8 cellular contexts compared by ENCODE assay signal in genomic region chr2:74457129-74457548, GRCh38. TPM values are rescaled to one million over a fixed set of nuclear protein-coding genes. Genes with fewer than 3 reads are reported as not detected.
A peak's percentile ranks its signal among the peaks of the same experiment; 100 is the strongest.
DNase-seq lines count a peak whose midpoint lies in the region; ATAC-seq and TF ChIP-seq lines count a peak whose summit lies in the region.

No MANE protein-coding gene starts in this region.

- 1% methylated on average over 27 of the region's 27 CpGs for WGBS in hepatocyte (ENCODE audit: low lambda C conversion rate, missing lambda C conversion rate)
- 3% methylated on average over 23 of the region's 27 CpGs for WGBS in smooth muscle cell (ENCODE audit: low lambda C conversion rate)

- intact Hi-C loops in activated CD4-positive, alpha-beta T cell treated with anti-CD3 and anti-CD28 coated beads, Interleukin-2, amount 10 ng/mL, durations not matched to agents 24 days and 14 days (cut with micrococcal nuclease) = loop anchor here (1.0 to 5.0 kb wide), 3 partner anchors 8 to 1225 kb away; partner anchors contain the start of genes ALMS1, CCT7, MOGS and PRADC1

- H3K4me1 Mint-ChIP-seq in activated CD4-positive, alpha-beta T cell treated with anti-CD3 and anti-CD28 coated beads, Interleukin-2, amount 10 ng/mL, durations not matched to agents 24 days and 14 days = peaks cover 60% of the 10 kb centered on the region

- H3K36me3 Mint-ChIP-seq in activated CD4-positive, alpha-beta T cell treated with anti-CD3 and anti-CD28 coated beads, Interleukin-2, amount 10 ng/mL, durations not matched to agents 24 days and 14 days (ENCODE audit: low read depth) = peaks cover 38% of the 10 kb centered on the region

- H3K27ac ChIP-seq in VCaP (peak overlapping the region; percentile 96), hepatocyte (peak overlapping the region; percentile 95), smooth muscle cell (ENCODE audit: low read depth) (peak overlapping the region; percentile 98)

- ATAC-seq in HG03469 (IDR thresholded peaks at IDR 0.05; ENCODE audit: unreplicated experiment) = no peak

- H3K4me3 ChIP-seq in hepatocyte (peak overlapping the region; percentile 23), smooth muscle cell (peak overlapping the region; percentile 77)

- peaks cover 15% of the 10 kb centered on the region for H3K4me1 ChIP-seq in hepatocyte (ENCODE audit: insufficient read depth)
- peaks cover 20% of the 10 kb centered on the region for H3K4me1 ChIP-seq in smooth muscle cell (ENCODE audit: low read depth)

- H3K9me3 ChIP-seq in hepatocyte (ENCODE audit: low read depth) (no peaks in the 10 kb centered on the region), smooth muscle cell (replicated peaks; ENCODE audit: low read depth) (no peaks in the 10 kb centered on the region)

- peaks cover 26% of the 10 kb centered on the region for H3F3A ChIP-seq in smooth muscle cell (ENCODE audit: low read depth)

- no peak for TF ChIP-seq CTCF in VCaP (conservative IDR thresholded peaks at IDR 0.05)
- no peak for TF ChIP-seq CTCF in hepatocyte (IDR thresholded peaks at IDR 0.05; ENCODE audit: poor library complexity)
- no peak for TF ChIP-seq CTCF in smooth muscle cell (IDR thresholded peaks at IDR 0.05; ENCODE audit: borderline replicate concordance, insufficient read depth, poor library complexity, severe bottlenecking)

- peak overlapping the region; percentile 95 for H3K9ac ChIP-seq in smooth muscle cell (ENCODE audit: low read depth)

- H2AFZ ChIP-seq in hepatocyte = peak overlapping the region; percentile 36
- H2AFZ ChIP-seq in smooth muscle cell (ENCODE audit: low read depth) = peak overlapping the region; percentile 73

- peak overlapping the region; percentile 82 for H3K4me2 ChIP-seq in hepatocyte
- H3K4me2 ChIP-seq in smooth muscle cell = peak overlapping the region; percentile 95

- no peak for DNase-seq in activated CD4-positive, alpha-beta T cell treated with anti-CD3 and anti-CD28 coated beads, Interleukin-2, amount 10 ng/mL, durations not matched to agents 24 days and 14 days
- no peak for DNase-seq in activated CD4-positive, alpha-beta T cell treated with anti-CD3 and anti-CD28 coated beads for 4 hours
- no peak for DNase-seq in hepatocyte (ENCODE audit: low spot score)
- no peak for DNase-seq in smooth muscle cell (lab: John Stamatoyannopoulos, UW; ENCODE audit: unreplicated experiment)
- no peak for DNase-seq in NCI-H524 treated with DMSO at 0.1 percent for 48 hours (lab: John Stamatoyannopoulos, UW)
- DNase-seq in activated CD4-positive, CD25-positive, alpha-beta regulatory T cell (lab: John Stamatoyannopoulos, UW) = no peak

- no peaks in the 10 kb centered on the region for H3K27me3 ChIP-seq in hepatocyte
- H3K27me3 ChIP-seq in smooth muscle cell (ENCODE audit: low read depth) = no peaks in the 10 kb centered on the region

- H4K20me1 ChIP-seq in hepatocyte (ENCODE audit: insufficient read depth, poor library complexity, severe bottlenecking) (no peaks in the 10 kb centered on the region), smooth muscle cell (ENCODE audit: low read depth) (no peaks in the 10 kb centered on the region)

- H3K27me3 Mint-ChIP-seq in activated CD4-positive, alpha-beta T cell treated with anti-CD3 and anti-CD28 coated beads, Interleukin-2, amount 10 ng/mL, durations not matched to agents 24 days and 14 days = no peaks in the 10 kb centered on the region

- no peaks in the 10 kb centered on the region for H3K36me3 ChIP-seq in hepatocyte (replicated peaks; ENCODE audit: insufficient read depth, low read depth)
- H3K36me3 ChIP-seq in smooth muscle cell (ENCODE audit: low read depth) = no peaks in the 10 kb centered on the region

- H3K27ac Mint-ChIP-seq in activated CD4-positive, alpha-beta T cell treated with anti-CD3 and anti-CD28 coated beads, Interleukin-2, amount 10 ng/mL, durations not matched to agents 24 days and 14 days = peak overlapping the region; percentile 100

- H3K9me2 ChIP-seq in hepatocyte (replicated peaks; ENCODE audit: insufficient read depth) = no peaks in the 10 kb centered on the region

- H3K79me2 ChIP-seq in hepatocyte = peaks cover 31% of the 10 kb centered on the region
- H3K79me2 ChIP-seq in smooth muscle cell (ENCODE audit: low read depth) = peaks cover 27% of the 10 kb centered on the region

- peak overlapping the region; percentile 100 for H3K4me3 Mint-ChIP-seq in activated CD4-positive, alpha-beta T cell treated with anti-CD3 and anti-CD28 coated beads, Interleukin-2, amount 10 ng/mL, durations not matched to agents 24 days and 14 days

- no peaks in the 10 kb centered on the region for H3K9me3 Mint-ChIP-seq in activated CD4-positive, alpha-beta T cell treated with anti-CD3 and anti-CD28 coated beads, Interleukin-2, amount 10 ng/mL, durations not matched to agents 24 days and 14 days

RNA-seq across cellular contexts. Expression of gene WBP1, which starts 1.1 kb away (rescaled TPM):
- total RNA-seq in activated CD4-positive, alpha-beta T cell treated with anti-CD3 and anti-CD28 coated beads, Interleukin-2, amount 10 ng/mL, durations not matched to agents 24 days and 14 days = 28.8 and 29.0 TPM in 2 replicates
- 66.5 and 85.7 TPM in 2 replicates for total RNA-seq in hepatocyte
- 87.5 and 95.0 TPM in 2 replicates for polyA plus RNA-seq in hepatocyte
- 63.9 and 90.8 TPM in 2 replicates for total RNA-seq in smooth muscle cell
- polyA plus RNA-seq in smooth muscle cell = 117 and 123 TPM in 2 replicates

RNA-seq across cellular contexts. Expression of gene INO80B, which starts 2.3 kb away (rescaled TPM):
- 51.8 and 54.5 TPM in 2 replicates for total RNA-seq in activated CD4-positive, alpha-beta T cell treated with anti-CD3 and anti-CD28 coated beads, Interleukin-2, amount 10 ng/mL, durations not matched to agents 24 days and 14 days
- total RNA-seq in hepatocyte = 16.0 and 20.0 TPM in 2 replicates
- polyA plus RNA-seq in hepatocyte = 18.9 and 19.9 TPM in 2 replicates
- 4.7 and 8.0 TPM in 2 replicates for total RNA-seq in smooth muscle cell
- 10.4 and 23.0 TPM in 2 replicates for polyA plus RNA-seq in smooth muscle cell

RNA-seq across cellular contexts. Expression of gene MOGS, which starts 8.0 kb away (rescaled TPM):
- 84.2 and 85.7 TPM in 2 replicates for total RNA-seq in activated CD4-positive, alpha-beta T cell treated with anti-CD3 and anti-CD28 coated beads, Interleukin-2, amount 10 ng/mL, durations not matched to agents 24 days and 14 days
- total RNA-seq in hepatocyte (47.6 and 67.1 TPM in 2 replicates), smooth muscle cell (46.2 and 49.0 TPM in 2 replicates)
- polyA plus RNA-seq in hepatocyte (48.3 and 60.2 TPM in 2 replicates), smooth muscle cell (38.3 and 45.5 TPM in 2 replicates)

RNA-seq across cellular contexts. Expression of gene MRPL53, which starts 15.3 kb away (rescaled TPM):
- total RNA-seq in activated CD4-positive, alpha-beta T cell treated with anti-CD3 and anti-CD28 coated beads, Interleukin-2, amount 10 ng/mL, durations not matched to agents 24 days and 14 days = 89.0 and 115 TPM in 2 replicates
- total RNA-seq in hepatocyte (13.8 and 23.4 TPM in 2 replicates), smooth muscle cell (12.0 and 18.2 TPM in 2 replicates)
- polyA plus RNA-seq in hepatocyte (89.6 and 95.9 TPM in 2 replicates), smooth muscle cell (76.8 and 85.4 TPM in 2 replicates)

RNA-seq across cellular contexts. Expression of gene RTKN, which starts 15.4 kb away (rescaled TPM):
- total RNA-seq in activated CD4-positive, alpha-beta T cell treated with anti-CD3 and anti-CD28 coated beads, Interleukin-2, amount 10 ng/mL, durations not matched to agents 24 days and 14 days = 1.1 and 2.2 TPM in 2 replicates
- total RNA-seq in hepatocyte = 66.1 and 74.2 TPM in 2 replicates
- 77.5 and 85.0 TPM in 2 replicates for polyA plus RNA-seq in hepatocyte
- total RNA-seq in smooth muscle cell = 31.4 and 32.5 TPM in 2 replicates
- 60.5 and 69.7 TPM in 2 replicates for polyA plus RNA-seq in smooth muscle cell
